Comparison of ENCODE assay signal across 1 cellular context in genomic region chr9:12813960-12814876, GRCh38.
TF ChIP-seq lines count a peak whose summit lies in the region.

No MANE protein-coding gene starts in this region.

TF ChIP-seq in HepG2, 621 proteins besides CTCF, POLR2A, EP300 and RAD21 (continued from another document):
- TF ChIP-seq ZBTB25 (CRISPR knock-in tag; IDR thresholded peaks at IDR 0.05) (peak; percentile 53; the same call in 1 of the 2 replicates), ERF (CRISPR knock-in tag; IDR thresholded peaks at IDR 0.05) (peak; percentile 47; the same call in 1 of the 2 replicates), HBP1 (CRISPR knock-in tag; IDR thresholded peaks at IDR 0.05; ENCODE audit: low read depth) (peak; percentile 63; the same call in 1 of the 2 replicates), TBL1XR1 (IDR thresholded peaks at IDR 0.05; ENCODE audit: borderline replicate concordance, low read length, partially characterized antibody) (no peak), MXD4 (CRISPR knock-in tag; IDR thresholded peaks at IDR 0.05) (0 out of 2 replicates have a peak, but pooled peaks have one; percentile 36), SATB2 (CRISPR knock-in tag; IDR thresholded peaks at IDR 0.05) (no peak), ZKSCAN5 (CRISPR knock-in tag; IDR thresholded peaks at IDR 0.05) (no peak), TGIF2 (CRISPR knock-in tag; IDR thresholded peaks at IDR 0.05) (peak; percentile 66; the same call in 1 of the 2 replicates), ZBTB10 (CRISPR knock-in tag; IDR thresholded peaks at IDR 0.05; ENCODE audit: borderline replicate concordance) (no peak), ZNF609 (CRISPR knock-in tag; IDR thresholded peaks at IDR 0.05; ENCODE audit: borderline replicate concordance) (peak; percentile 46; the same call in 1 of the 2 replicates), ARID3A (IDR thresholded peaks at IDR 0.05; ENCODE audit: low read depth, low read length) (peak; percentile 96), SOX6 (IDR thresholded peaks at IDR 0.05) (no peak), SOX6 (CRISPR knock-in tag; IDR thresholded peaks at IDR 0.05) (peak; percentile 74), ASH2L (IDR thresholded peaks at IDR 0.05; ENCODE audit: insufficient read length, low read depth, low read length) (peak; percentile 73), JUND (CRISPR knock-in tag; IDR thresholded peaks at IDR 0.05) (peak; percentile 90)
